Comparison of ENCODE assay signal across 8 cellular contexts in the genomic region with DNA sequence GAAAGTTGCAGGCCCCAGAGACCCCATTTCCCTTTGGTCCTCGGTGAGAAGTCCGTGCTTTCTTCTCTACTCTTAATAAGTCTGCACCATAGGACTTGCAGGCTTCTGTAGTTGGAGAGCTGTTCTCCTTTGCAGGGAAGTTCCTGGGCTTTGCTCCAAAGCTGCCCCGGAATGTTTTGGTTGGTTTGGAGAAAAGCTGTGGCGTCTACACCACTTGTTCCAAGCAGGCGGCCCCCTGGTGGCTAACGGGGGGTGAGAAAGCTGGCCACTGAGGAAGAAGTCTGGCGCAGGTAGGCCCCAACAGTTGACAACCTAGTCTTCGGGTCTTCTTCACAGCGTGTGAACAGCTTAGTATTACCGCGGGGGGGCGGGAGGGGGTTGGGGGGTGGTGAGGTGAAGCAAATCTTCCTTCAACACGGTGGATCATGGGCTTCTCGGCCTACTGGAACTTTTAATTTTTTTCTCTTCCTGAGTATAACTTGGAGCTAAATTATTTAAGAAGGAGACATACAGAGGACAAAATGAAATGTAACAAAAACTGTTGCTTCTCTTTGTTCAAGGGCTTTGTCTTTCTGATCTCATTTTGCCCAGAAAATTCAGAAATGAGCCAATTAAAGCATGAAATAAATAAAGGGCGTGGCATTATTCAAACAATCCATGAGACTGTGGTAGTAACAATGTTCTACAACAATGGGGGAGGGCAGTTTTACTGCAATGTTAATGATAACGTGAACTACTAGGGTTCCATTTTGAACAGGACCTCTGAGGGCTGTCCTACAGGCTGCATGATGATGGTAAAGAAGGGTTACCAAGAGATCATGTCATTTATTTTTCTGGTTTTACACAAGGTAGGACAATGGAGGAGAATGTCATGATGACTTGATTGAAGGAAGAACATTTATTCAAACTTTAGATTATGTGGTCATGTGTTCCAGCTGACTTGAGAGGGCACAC. TPM values are rescaled to one million over a fixed set of nuclear protein-coding genes. Genes with fewer than 3 reads are reported as not detected.
DNase-seq lines count a peak whose midpoint lies in the region; ATAC-seq and TF ChIP-seq lines count a peak whose summit lies in the region.

No MANE protein-coding gene starts in this region.

- no peak for TF ChIP-seq POLR2A in esophagus muscularis mucosa (IDR thresholded peaks at IDR 0.05; ENCODE audit: low read depth)

- peak overlapping the region in 3 of 4 donors; percentile 92 to 96 (median 95) for H3K27ac ChIP-seq in esophagus muscularis mucosa (replicated peaks in 1 of 4)

- no peak for TF ChIP-seq EP300 in esophagus muscularis mucosa (IDR thresholded peaks at IDR 0.05)

- H3K4me3 Mint-ChIP-seq in nephron = peak overlapping the region; percentile 91 to 96 (median 95)

- no peaks in the 10 kb centered on the region for H3K9me3 ChIP-seq in esophagus muscularis mucosa

- DNase-seq in EL (peak; percentile 72), NCI-H748 (lab: John Stamatoyannopoulos, UW; ENCODE audit: unreplicated experiment) (peak; percentile 61), esophagus muscularis mucosa (ENCODE audit: extremely low spot score) (no peak), GF-D8 (lab: John Stamatoyannopoulos, UW) (no peak), GM19240 (ENCODE audit: insufficient read length, low spot score) (no peak)

- TF ChIP-seq CTCF in esophagus muscularis mucosa (IDR thresholded peaks at IDR 0.05) (peak; percentile 50 to 64 (median 54)), nephron (IDR thresholded peaks at IDR 0.05; ENCODE audit: unreplicated experiment in 3 of 3) (peak; percentile 26 to 40 (median 29))

- peaks cover 70% of the 10 kb centered on the region for H3K27me3 Mint-ChIP-seq in nephron (ENCODE audit: low read depth)

- H3K36me3 Mint-ChIP-seq in nephron (ENCODE audit: low read depth) = no peaks in the 10 kb centered on the region

- H3K27ac Mint-ChIP-seq in nephron = peak overlapping the region in 2 of 3 experiments; percentile 14 to 42

- H3K4me1 ChIP-seq in esophagus muscularis mucosa = peaks cover 14 to 37% (median 33%) of the 10 kb centered on the region in 4 donors

- 41% methylated on average over 16 of the region's 16 CpGs for WGBS in esophagus muscularis mucosa

- no peak for ATAC-seq in HG03520 (IDR thresholded peaks at IDR 0.05; ENCODE audit: unreplicated experiment)
- ATAC-seq in GM19023 (IDR thresholded peaks at IDR 0.05; ENCODE audit: unreplicated experiment) = no peak

- H3K36me3 ChIP-seq in esophagus muscularis mucosa = no peaks in the 10 kb centered on the region

- H3K27me3 ChIP-seq in esophagus muscularis mucosa = no peaks in the 10 kb centered on the region

- H3K4me3 ChIP-seq in esophagus muscularis mucosa = no peak overlapping the region

- intact Hi-C loops in esophagus muscularis mucosa (cut with DNase I) = loop anchor here (5.0 kb wide), 3 partner anchors 135 to 500 kb away; no protein-coding TSS in a partner anchor

- no peaks in the 10 kb centered on the region for H3K4me1 Mint-ChIP-seq in nephron

- no peaks in the 10 kb centered on the region for H3K9me3 Mint-ChIP-seq in nephron

RNA-seq across cellular contexts. Expression of a gene that starts 2.2 kb away (rescaled TPM):
- total RNA-seq in esophagus muscularis mucosa = 10 to 100 TPM; 31.5 to 68.6 (median 39.3) TPM

Comparison
In these comparisons a context has a peak if more than half of its experiments do, and no peak if none do; other contexts are left out.
1. DNase-seq: peak in EL (single experiment) and NCI-H748 (single experiment); none in esophagus muscularis mucosa (single experiment), GF-D8 (single experiment) and GM19240 (single experiment).